Comparison of ENCODE assay signal across 16 cellular contexts in the genomic region with DNA sequence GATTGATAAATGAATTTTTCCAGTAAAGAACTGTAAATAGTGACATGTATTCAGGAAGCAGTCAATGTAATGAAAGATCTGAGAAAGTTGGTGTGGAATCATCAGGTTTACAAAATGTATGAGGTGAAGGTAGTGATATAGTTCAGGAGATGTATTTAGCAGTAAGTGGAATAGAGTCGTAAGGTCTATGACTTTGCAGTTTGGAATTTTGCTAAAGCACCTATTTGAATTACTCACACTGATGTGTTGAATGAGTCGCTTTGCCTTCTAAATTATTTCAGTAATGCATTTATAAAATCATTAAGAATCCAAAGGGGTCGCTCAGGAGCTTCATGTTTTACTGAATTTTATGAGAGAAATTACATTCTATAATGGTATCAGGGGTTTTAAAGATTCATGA.
"Had no signal": no experiment of that assay in that cellular context is flagged by ENCODE, and none has a peak within 500 bp of the region (broad histone marks: within the 10 kb centered on the region; RNA-seq: fewer than 3 reads in every experiment).

No MANE protein-coding gene starts in this region.

- H3K4me3 ChIP-seq: coronary artery, mucosa of descending colon, pancreas, thoracic aorta, upper lobe of right lung had no signal

- H3K4me1 ChIP-seq: pancreas, upper lobe of right lung had no signal

- H3K27me3 ChIP-seq: pancreas, upper lobe of right lung had no signal

- H3K9me3 ChIP-seq: mucosa of descending colon, pancreas, thoracic aorta, upper lobe of right lung had no signal

- ATAC-seq: left lobe of liver; mucosa of descending colon; naive thymus-derived CD4-positive, alpha-beta T cell; pancreas; upper lobe of right lung had no signal

- DNase-seq: activated CD4-positive, alpha-beta T cell treated with anti-CD3 and anti-CD28 coated beads, Interleukin-2, amount 50 U/mL, for 48 hours; activated naive CD4-positive, alpha-beta T cell treated with anti-CD3 and anti-CD28 coated beads, Interleukin-2, amount 10 ng/mL, durations not matched to agents 7 days and 5 days; effector CD4-positive, alpha-beta T cell; foreskin melanocyte; head of caudate nucleus; immature natural killer cell; mucosa of descending colon; naive thymus-derived CD4-positive, alpha-beta T cell; pancreas; stimulated activated CD4-positive, alpha-beta T cell treated with anti-CD3 and anti-CD28 coated beads, Interleukin-1b, Interleukin-23, amount 100 ng/mL, for 48 hours; T-helper 1 cell; T1000; upper lobe of right lung had no signal

- H3K36me3 ChIP-seq: pancreas, thoracic aorta, upper lobe of right lung had no signal

- H3K27ac ChIP-seq: coronary artery, pancreas, thoracic aorta, upper lobe of right lung had no signal
